Comparison of ENCODE assay signal across 17 cellular contexts in the genomic region with DNA sequence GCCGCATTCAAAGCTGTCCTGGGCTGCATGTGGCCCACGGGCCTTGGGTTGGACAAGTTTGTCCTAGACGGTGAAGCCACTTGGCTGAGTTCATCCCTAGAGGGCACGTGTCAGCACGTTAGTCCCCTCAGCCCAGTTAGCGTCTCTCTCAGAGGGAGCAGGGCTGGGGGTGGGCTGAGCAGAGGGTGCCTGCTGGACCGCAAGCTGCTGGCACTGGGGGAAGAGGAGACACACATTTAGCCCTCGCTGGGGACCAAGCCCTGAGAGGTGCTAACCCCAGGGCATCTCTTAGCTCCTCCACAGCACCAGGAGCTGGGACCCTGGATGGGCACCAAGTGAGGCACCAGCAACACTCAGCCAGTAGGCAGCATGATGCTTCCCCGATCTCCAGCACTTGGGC.
DNase-seq lines count a peak whose midpoint lies in the region; ATAC-seq and TF ChIP-seq lines count a peak whose summit lies in the region.
"Had no signal": no experiment of that assay in that cellular context is flagged by ENCODE, and none has a peak within 500 bp of the region (broad histone marks: within the 10 kb centered on the region; RNA-seq: fewer than 3 reads in every experiment).

No MANE protein-coding gene starts in this region.

- H4K20me1 ChIP-seq in osteoblast (ENCODE audit: insufficient read depth, low read length): no peaks in the 10 kb centered on the region
- H4K20me1 ChIP-seq: BLaER1 had no signal

- peaks cover 4% of the 10 kb centered on the region for H3K27me3 ChIP-seq in osteoblast (ENCODE audit: insufficient read depth, low read length)
- H3K27me3 ChIP-seq in upper lobe of right lung: no peaks in the 10 kb centered on the region
- H3K27me3 ChIP-seq: BLaER1 had no signal

- H3K4me3 ChIP-seq in osteoblast (ENCODE audit: insufficient read depth, low read length) (no peak overlapping the region), upper lobe of right lung (no peak overlapping the region)
- H3K4me3 ChIP-seq: BLaER1, HAP-1 had no signal

- intact Hi-C loops in upper lobe of right lung (cut with DNase I): no loop called here

- H3K4me2 ChIP-seq in osteoblast (ENCODE audit: insufficient read depth, low read length): no peak overlapping the region
- H3K4me2 ChIP-seq: BLaER1 had no signal

- TF ChIP-seq CTCF in osteoblast (IDR thresholded peaks at IDR 0.05; ENCODE audit: extremely low read depth, low read depth, low read length): no peak
- TF ChIP-seq CTCF in upper lobe of right lung (IDR thresholded peaks at IDR 0.05): no peak

- ATAC-seq in upper lobe of right lung: no peak
- ATAC-seq: CD8-positive, alpha-beta T cell had no signal

- H3K36me3 ChIP-seq in osteoblast (ENCODE audit: insufficient read depth, low read length): no peaks in the 10 kb centered on the region
- H3K36me3 ChIP-seq in upper lobe of right lung: no peaks in the 10 kb centered on the region
- H3K36me3 ChIP-seq: BLaER1, HAP-1 had no signal

- no peak overlapping the region for H3K27ac ChIP-seq in osteoblast (ENCODE audit: low read depth, low read length)
- no peak overlapping the region for H3K27ac ChIP-seq in upper lobe of right lung
- H3K27ac ChIP-seq: 22Rv1, BLaER1, C4-2B had no signal

- no peaks in the 10 kb centered on the region for H3K9me3 ChIP-seq in osteoblast (ENCODE audit: low read depth, low read length)
- no peaks in the 10 kb centered on the region for H3K9me3 ChIP-seq in upper lobe of right lung
- H3K9me3 ChIP-seq: BLaER1, Caco-2, HAP-1 had no signal

- no peaks in the 10 kb centered on the region for H3K79me2 ChIP-seq in osteoblast (ENCODE audit: insufficient read depth, low read length)

- peak; percentile 27 for DNase-seq in activated effector memory CD4-positive, alpha-beta T cell treated with anti-CD3 and anti-CD28 coated beads, Interleukin-2, amount 50 U/mL, for 16 hours
- DNase-seq in activated effector memory CD4-positive, alpha-beta T cell treated with Interleukin-2 at 50 U/mL for 16 hours: no peak
- DNase-seq in osteoblast (ENCODE audit: insufficient read length, low spot score, missing footprints) (peak; percentile 72), upper lobe of right lung (peak; percentile 49), anterior cingulate cortex (lab: John Stamatoyannopoulos, UW) (no peak)
- no peak for DNase-seq in activated CD4-positive, alpha-beta T cell treated with anti-CD3 and anti-CD28 coated beads for 1 hour
- DNase-seq: Caco-2; CD4-positive, CD25-positive, alpha-beta regulatory T cell; CD8-positive, alpha-beta T cell; DMS153; DND-41; GOT3; HFFc6 had no signal

- H3K4me1 ChIP-seq in osteoblast (ENCODE audit: insufficient read depth, low read length) (no peaks in the 10 kb centered on the region), upper lobe of right lung (no peaks in the 10 kb centered on the region)
- H3K4me1 ChIP-seq: Caco-2, HAP-1 had no signal

- H2AFZ ChIP-seq in osteoblast (ENCODE audit: low read length): no peak overlapping the region

Comparison
In these comparisons a context has a peak if more than half of its experiments do, and no peak if none do; other contexts are left out.
1. DNase-seq: peak in activated effector memory CD4-positive, alpha-beta T cell treated with anti-CD3 and anti-CD28 coated beads, Interleukin-2, amount 50 U/mL, for 16 hours (single experiment), osteoblast (single experiment) and upper lobe of right lung (single experiment); none in activated effector memory CD4-positive, alpha-beta T cell treated with Interleukin-2 at 50 U/mL for 16 hours (single experiment), anterior cingulate cortex (0 of 58) and activated CD4-positive, alpha-beta T cell treated with anti-CD3 and anti-CD28 coated beads for 1 hour (single experiment).